17 cellular contexts compared by ENCODE assay signal in genomic region chr3:133492159-133492860, GRCh38.
DNase-seq lines count a peak whose midpoint lies in the region; ATAC-seq and TF ChIP-seq lines count a peak whose summit lies in the region.
"Had no signal": no experiment of that assay in that cellular context is flagged by ENCODE, and none has a peak within 500 bp of the region (broad histone marks: within the 10 kb centered on the region; RNA-seq: fewer than 3 reads in every experiment).

No MANE protein-coding gene starts in this region.

- H3F3A ChIP-seq in PC-9 (ENCODE audit: insufficient read depth, low read depth) = 0 out of 2 replicates have a peak, but pooled peaks cover 4% of the 10 kb centered on the region

- no peaks in the 10 kb centered on the region; the same call in 1 of the 2 replicates for H3K9me2 ChIP-seq in PC-9 (ENCODE audit: insufficient read depth)

- no peak for TF ChIP-seq CTCF in PC-9 (conservative IDR thresholded peaks at IDR 0.05)

- no peak overlapping the region for H2AFZ ChIP-seq in PC-9
- H2AFZ ChIP-seq: parathyroid adenoma had no signal

- H3K27ac ChIP-seq in SJCRH30 (no peak overlapping the region), PC-9 (no peak overlapping the region)
- H3K27ac ChIP-seq: cardiac muscle cell, parathyroid adenoma, tibial artery had no signal

- peak; percentile 42 for ATAC-seq in activated naive CD8-positive, alpha-beta T cell treated with anti-CD3 and anti-CD28 coated beads, Interleukin-2, amount 50 U/mL, for 24 hours

- DNase-seq in activated naive CD4-positive, alpha-beta T cell treated with anti-CD3 and anti-CD28 coated beads, Interleukin-2, amount 10 ng/mL, durations not matched to agents 7 days and 5 days = no peak
- no peak for DNase-seq in activated naive CD4-positive, alpha-beta T cell treated with anti-CD3 and anti-CD28 coated beads, Interleukin-2, amount 50 U/mL, for 16 hours
- DNase-seq in SJCRH30 (peak; percentile 53 to 62), GF-D8 (lab: John Stamatoyannopoulos, UW) (no peak), NOMO-1 (lab: John Stamatoyannopoulos, UW; ENCODE audit: unreplicated experiment in 2 of 2) (no peak), PC-9 (no peak)
- DNase-seq in activated naive CD8-positive, alpha-beta T cell treated with anti-CD3 and anti-CD28 coated beads, Interleukin-2, amount 50 U/mL, for 24 hours = peak; percentile 12
- DNase-seq: activated effector memory CD4-positive, alpha-beta T cell treated with anti-CD3 and anti-CD28 coated beads, Interleukin-2, amount 50 U/mL, for 16 hours; DMS 273 treated with DMSO at 0.1 percent for 48 hours; midbrain; NCI-H82; Right ventricle myocardium superior; stimulated activated CD4-positive, alpha-beta T cell treated with anti-CD3 and anti-CD28 coated beads, Interleukin-12 subunit alpha, Interleukin-12 subunit beta, amount 100 ng/mL, for 4 hours; tibial artery had no signal

- H3K4me3 ChIP-seq in SJCRH30 (no peak overlapping the region), PC-9 (no peak overlapping the region)
- H3K4me3 ChIP-seq: cardiac muscle cell, tibial artery had no signal

- peaks cover 3% of the 10 kb centered on the region for H3K36me3 Mint-ChIP-seq in activated naive CD4-positive, alpha-beta T cell treated with anti-CD3 and anti-CD28 coated beads, Interleukin-2, amount 10 ng/mL, durations not matched to agents 7 days and 5 days
- no peaks in the 10 kb centered on the region for H3K36me3 Mint-ChIP-seq in activated naive CD8-positive, alpha-beta T cell treated with anti-CD3 and anti-CD28 coated beads, Interleukin-2, amount 50 U/mL, for 24 hours (ENCODE audit: low read depth)
- no peaks in the 10 kb centered on the region for H3K36me3 Mint-ChIP-seq in stimulated activated naive CD8-positive, alpha-beta T cell treated with anti-CD3 and anti-CD28 coated beads, Interleukin-15, Interleukin-2, amounts not matched to agents 100 ng/mL and 50 ng/mL, for 24 hours (ENCODE audit: low read depth)

- CTCF ChIA-PET in activated naive CD4-positive, alpha-beta T cell treated with anti-CD3 and anti-CD28 coated beads, Interleukin-2, amount 10 ng/mL, durations not matched to agents 7 days and 5 days (lab: Charles Lee) = interaction anchor here (0.7 to 1.1 kb wide), 2 partner anchors 15 to 86 kb away, joined by 3 read pairs; no protein-coding TSS in a partner anchor
- CTCF ChIA-PET in PC-9 (lab: Charles Lee) = interaction anchor here (0.6 kb wide), 1 partner anchor 491 kb away, joined by 3 read pairs; no protein-coding TSS in a partner anchor

- peak overlapping the region; percentile 47 for H3K27ac Mint-ChIP-seq in activated naive CD4-positive, alpha-beta T cell treated with anti-CD3 and anti-CD28 coated beads, Interleukin-2, amount 10 ng/mL, durations not matched to agents 7 days and 5 days
- peak overlapping the region; percentile 12 for H3K27ac Mint-ChIP-seq in activated naive CD8-positive, alpha-beta T cell treated with anti-CD3 and anti-CD28 coated beads, Interleukin-2, amount 50 U/mL, for 24 hours
- peak overlapping the region; percentile 22 for H3K27ac Mint-ChIP-seq in stimulated activated naive CD8-positive, alpha-beta T cell treated with anti-CD3 and anti-CD28 coated beads, Interleukin-15, Interleukin-2, amounts not matched to agents 100 ng/mL and 50 ng/mL, for 24 hours

- peaks cover 26% of the 10 kb centered on the region for H3K4me1 ChIP-seq in SJCRH30
- H3K4me1 ChIP-seq in PC-9 (replicated peaks; ENCODE audit: insufficient read depth) = peaks cover 15% of the 10 kb centered on the region
- H3K4me1 ChIP-seq: parathyroid adenoma, tibial artery had no signal

- H3K27me3 Mint-ChIP-seq in activated naive CD4-positive, alpha-beta T cell treated with anti-CD3 and anti-CD28 coated beads, Interleukin-2, amount 10 ng/mL, durations not matched to agents 7 days and 5 days = no peaks in the 10 kb centered on the region
- H3K27me3 Mint-ChIP-seq in activated naive CD8-positive, alpha-beta T cell treated with anti-CD3 and anti-CD28 coated beads, Interleukin-2, amount 50 U/mL, for 24 hours = no peaks in the 10 kb centered on the region
- H3K27me3 Mint-ChIP-seq in stimulated activated naive CD8-positive, alpha-beta T cell treated with anti-CD3 and anti-CD28 coated beads, Interleukin-15, Interleukin-2, amounts not matched to agents 100 ng/mL and 50 ng/mL, for 24 hours = no peaks in the 10 kb centered on the region

- POLR2A ChIA-PET in PC-9 (lab: Charles Lee; ENCODE audit: unreplicated experiment) = no interaction called here

- H3K36me3 ChIP-seq in SJCRH30 = no peaks in the 10 kb centered on the region
- H3K36me3 ChIP-seq in PC-9 (ENCODE audit: low read depth) = no peaks in the 10 kb centered on the region
- H3K36me3 ChIP-seq: cardiac muscle cell, tibial artery had no signal

- no peaks in the 10 kb centered on the region for H3K9me3 Mint-ChIP-seq in activated naive CD4-positive, alpha-beta T cell treated with anti-CD3 and anti-CD28 coated beads, Interleukin-2, amount 10 ng/mL, durations not matched to agents 7 days and 5 days
- H3K9me3 Mint-ChIP-seq in activated naive CD8-positive, alpha-beta T cell treated with anti-CD3 and anti-CD28 coated beads, Interleukin-2, amount 50 U/mL, for 24 hours = no peaks in the 10 kb centered on the region
- H3K9me3 Mint-ChIP-seq in stimulated activated naive CD8-positive, alpha-beta T cell treated with anti-CD3 and anti-CD28 coated beads, Interleukin-15, Interleukin-2, amounts not matched to agents 100 ng/mL and 50 ng/mL, for 24 hours = no peaks in the 10 kb centered on the region

- peaks cover 53% of the 10 kb centered on the region for H3K4me1 Mint-ChIP-seq in activated naive CD4-positive, alpha-beta T cell treated with anti-CD3 and anti-CD28 coated beads, Interleukin-2, amount 10 ng/mL, durations not matched to agents 7 days and 5 days
- H3K4me1 Mint-ChIP-seq in activated naive CD8-positive, alpha-beta T cell treated with anti-CD3 and anti-CD28 coated beads, Interleukin-2, amount 50 U/mL, for 24 hours = peaks cover 54% of the 10 kb centered on the region
- H3K4me1 Mint-ChIP-seq in stimulated activated naive CD8-positive, alpha-beta T cell treated with anti-CD3 and anti-CD28 coated beads, Interleukin-15, Interleukin-2, amounts not matched to agents 100 ng/mL and 50 ng/mL, for 24 hours (ENCODE audit: low read depth) = peaks cover 56% of the 10 kb centered on the region

- H3K9me3 ChIP-seq in SJCRH30 (replicated peaks) = 0 out of 2 replicates have a peak, but pooled peaks cover 3% of the 10 kb centered on the region
- H3K9me3 ChIP-seq in PC-9 (ENCODE audit: insufficient read depth, low read depth) = no peaks in the 10 kb centered on the region
- H3K9me3 ChIP-seq: tibial artery had no signal

- BruUV-seq in PC-9 (replicated peaks; lab: Mats Ljungman, UMichigan) = no TSS peak

- no peaks in the 10 kb centered on the region for H4K20me1 ChIP-seq in PC-9 (ENCODE audit: insufficient read depth)

- H3K4me2 ChIP-seq in PC-9 = no peak overlapping the region

- no peaks in the 10 kb centered on the region for H3K27me3 ChIP-seq in SJCRH30
- no peaks in the 10 kb centered on the region for H3K27me3 ChIP-seq in PC-9 (ENCODE audit: insufficient read depth, low read depth)
- H3K27me3 ChIP-seq: cardiac muscle cell, tibial artery had no signal

- no peaks in the 10 kb centered on the region for H3K79me2 ChIP-seq in PC-9 (ENCODE audit: low read depth)
- H3K79me2 ChIP-seq: parathyroid adenoma had no signal

- intact Hi-C loops in PC-9 (cut with micrococcal nuclease; ENCODE audit: unreplicated experiment) = no loop called here

- H3K4me3 Mint-ChIP-seq in activated naive CD4-positive, alpha-beta T cell treated with anti-CD3 and anti-CD28 coated beads, Interleukin-2, amount 10 ng/mL, durations not matched to agents 7 days and 5 days = no peak overlapping the region
- H3K4me3 Mint-ChIP-seq in activated naive CD8-positive, alpha-beta T cell treated with anti-CD3 and anti-CD28 coated beads, Interleukin-2, amount 50 U/mL, for 24 hours = peak overlapping the region; percentile 30
- H3K4me3 Mint-ChIP-seq in stimulated activated naive CD8-positive, alpha-beta T cell treated with anti-CD3 and anti-CD28 coated beads, Interleukin-15, Interleukin-2, amounts not matched to agents 100 ng/mL and 50 ng/mL, for 24 hours = peak overlapping the region; percentile 33

Comparison
In these comparisons a context has a peak if more than half of its experiments do, and no peak if none do; other contexts are left out.
1. DNase-seq: peak in SJCRH30 (2 of 2) and activated naive CD8-positive, alpha-beta T cell treated with anti-CD3 and anti-CD28 coated beads, Interleukin-2, amount 50 U/mL, for 24 hours (single experiment); none in activated naive CD4-positive, alpha-beta T cell treated with anti-CD3 and anti-CD28 coated beads, Interleukin-2, amount 10 ng/mL, durations not matched to agents 7 days and 5 days (single experiment), activated naive CD4-positive, alpha-beta T cell treated with anti-CD3 and anti-CD28 coated beads, Interleukin-2, amount 50 U/mL, for 16 hours (single experiment), GF-D8 (single experiment), NOMO-1 (0 of 2) and PC-9 (0 of 2).
2. Peak in every context shown above with its lines, with median percentiles within 50 percentile points of each other: H3K27ac Mint-ChIP-seq.